7 cellular contexts compared by ENCODE assay signal in the genomic region with DNA sequence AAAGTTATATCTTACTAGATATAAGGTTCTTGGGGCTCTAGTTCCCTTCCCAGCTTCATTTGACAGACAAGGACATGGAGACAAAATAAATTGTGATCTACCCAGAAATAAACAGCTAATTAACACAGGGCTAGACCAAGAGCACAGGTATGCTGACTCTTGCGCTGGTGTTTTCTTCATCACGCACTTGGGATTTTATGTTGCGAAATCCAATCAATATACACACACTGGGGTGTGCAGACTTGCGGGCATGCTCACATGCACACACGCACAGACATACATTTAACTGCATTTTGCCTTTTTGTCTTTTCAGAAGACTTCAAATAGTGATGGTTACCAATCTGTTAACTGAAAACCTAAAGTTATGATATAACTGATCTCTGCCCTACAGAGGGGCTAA.
"Had no signal": no experiment of that assay in that cellular context is flagged by ENCODE, and none has a peak within 500 bp of the region (broad histone marks: within the 10 kb centered on the region; RNA-seq: fewer than 3 reads in every experiment).

No MANE protein-coding gene starts in this region.

- H3K9ac ChIP-seq: GM23248, KMS-11 had no signal

- H3K27ac ChIP-seq: GM23248, KMS-11 had no signal

- FAIRE-seq: H54, HTR-8/SVneo had no signal

- H3K4me3 ChIP-seq: GM23248 had no signal

- H2AFZ ChIP-seq: GM23248 had no signal

- H3K4me2 ChIP-seq: KMS-11 had no signal

- DNase-seq: GOT3, H9, KBM-7 had no signal
